2 cellular contexts compared by ENCODE assay signal in genomic region chr6:155936551-155936950, GRCh38.
TF ChIP-seq lines count a peak whose summit lies in the region.

No MANE protein-coding gene starts in this region.

TF ChIP-seq in liver, 16 proteins besides CTCF, POLR2A, EP300 and RAD21 (continued from another document):
- TF ChIP-seq JUND (IDR thresholded peaks at IDR 0.05) (peak in 1 of 2 donors; percentile 32), SP1 (IDR thresholded peaks at IDR 0.05) (no peak), NR2F2 (IDR thresholded peaks at IDR 0.05) (peak; percentile 95)
- TF ChIP-seq, protein P1, sequence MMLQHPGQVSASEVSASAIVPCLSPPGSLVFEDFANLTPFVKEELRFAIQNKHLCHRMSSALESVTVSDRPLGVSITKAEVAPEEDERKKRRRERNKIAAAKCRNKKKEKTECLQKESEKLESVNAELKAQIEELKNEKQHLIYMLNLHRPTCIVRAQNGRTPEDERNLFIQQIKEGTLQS (IDR thresholded peaks at IDR 0.05): no peak

TF ChIP-seq in HepG2, 621 proteins besides CTCF, POLR2A, EP300 and RAD21 (continued from another document):
- TF ChIP-seq ZNF329 (CRISPR knock-in tag; IDR thresholded peaks at IDR 0.05; ENCODE audit: low read depth) (no peak), KAT2B (IDR thresholded peaks at IDR 0.05; ENCODE audit: borderline replicate concordance, low read depth, low read length) (no peak), MXD4 (CRISPR knock-in tag; IDR thresholded peaks at IDR 0.05) (no peak), ZNF383 (CRISPR knock-in tag; IDR thresholded peaks at IDR 0.05; ENCODE audit: borderline replicate concordance) (no peak), ZNF652 (CRISPR knock-in tag; IDR thresholded peaks at IDR 0.05; ENCODE audit: borderline replicate concordance, low read depth) (no peak), HDAC6 (IDR thresholded peaks at IDR 0.05; ENCODE audit: low read depth, low read length) (no peak), ESRRA (CRISPR knock-in tag; IDR thresholded peaks at IDR 0.05; ENCODE audit: low read depth) (no peak), CBX1 (IDR thresholded peaks at IDR 0.05; ENCODE audit: low read depth) (no peak), ERF (CRISPR knock-in tag; IDR thresholded peaks at IDR 0.05) (no peak), KLF16 (CRISPR knock-in tag; IDR thresholded peaks at IDR 0.05) (no peak), THYN1 (CRISPR knock-in tag; IDR thresholded peaks at IDR 0.05; ENCODE audit: borderline replicate concordance, low read depth) (no peak), ZFP36L2 (CRISPR knock-in tag; IDR thresholded peaks at IDR 0.05) (no peak)
- TF ChIP-seq, protein P2, sequence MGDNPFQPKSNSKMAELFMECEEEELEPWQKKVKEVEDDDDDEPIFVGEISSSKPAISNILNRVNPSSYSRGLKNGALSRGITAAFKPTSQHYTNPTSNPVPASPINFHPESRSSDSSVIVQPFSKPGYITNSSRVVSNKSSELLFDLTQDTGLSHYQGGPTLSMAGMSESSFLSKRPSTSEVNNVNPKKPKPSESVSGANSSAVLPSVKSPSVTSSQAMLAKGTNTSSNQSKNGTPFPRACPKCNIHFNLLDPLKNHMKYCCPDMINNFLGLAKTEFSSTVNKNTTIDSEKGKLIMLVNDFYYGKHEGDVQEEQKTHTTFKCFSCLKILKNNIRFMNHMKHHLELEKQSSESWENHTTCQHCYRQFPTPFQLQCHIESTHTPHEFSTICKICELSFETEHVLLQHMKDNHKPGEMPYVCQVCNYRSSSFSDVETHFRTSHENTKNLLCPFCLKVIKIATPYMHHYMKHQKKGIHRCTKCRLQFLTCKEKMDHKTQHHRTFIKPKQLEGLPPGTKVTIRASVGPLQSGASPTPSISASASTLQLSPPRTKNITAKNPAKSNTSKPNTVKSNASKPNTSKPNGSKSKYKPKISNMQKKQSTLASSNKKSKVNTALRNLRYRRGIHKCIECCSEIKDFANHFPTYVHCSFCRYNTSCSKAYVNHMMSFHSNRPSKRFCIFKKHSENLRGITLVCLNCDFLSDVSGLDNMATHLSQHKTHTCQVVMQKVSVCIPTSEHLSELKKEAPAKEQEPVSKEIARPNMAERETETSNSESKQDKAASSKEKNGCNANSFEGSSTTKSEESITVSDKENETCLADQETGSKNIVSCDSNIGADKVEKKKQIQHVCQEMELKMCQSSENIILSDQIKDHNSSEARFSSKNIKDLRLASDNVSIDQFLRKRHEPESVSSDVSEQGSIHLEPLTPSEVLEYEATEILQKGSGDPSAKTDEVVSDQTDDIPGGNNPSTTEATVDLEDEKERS (CRISPR knock-in tag; IDR thresholded peaks at IDR 0.05): no peak
